Comparison of ENCODE assay signal across 9 cellular contexts in the genomic region with DNA sequence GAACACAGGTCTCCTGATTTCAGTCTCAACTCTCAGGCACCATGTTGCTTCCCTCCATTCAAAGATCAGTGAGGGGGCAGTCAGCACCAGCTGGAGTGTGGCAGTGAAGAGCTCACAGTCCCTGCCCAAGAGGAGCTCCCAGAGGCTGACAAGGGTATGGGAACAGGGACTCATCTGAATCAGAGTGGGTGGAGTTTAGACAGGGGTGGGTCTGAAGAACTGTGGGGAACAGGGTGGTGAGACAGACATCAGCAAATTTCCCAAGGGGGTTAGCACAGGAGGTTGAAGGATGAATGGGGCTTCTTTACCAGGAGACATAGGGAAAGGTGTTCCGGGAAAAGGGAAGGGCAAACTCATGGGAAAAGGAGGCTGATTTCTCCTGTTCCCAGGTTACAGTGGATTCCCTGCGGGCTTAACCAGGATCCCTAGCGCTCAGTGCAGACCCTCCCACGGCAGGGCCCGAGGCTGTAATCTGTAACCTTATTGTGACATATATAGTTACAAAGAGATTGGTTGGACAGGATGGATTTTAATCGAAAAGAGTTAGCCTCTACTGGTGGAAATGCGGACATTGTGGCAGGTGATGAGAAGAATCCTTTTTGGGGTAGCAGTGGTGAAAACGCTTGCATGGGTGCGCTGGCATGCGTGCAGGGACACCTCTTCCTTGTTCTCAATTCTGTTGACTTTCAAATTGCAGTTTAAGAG.
DNase-seq lines count a peak whose midpoint lies in the region; ATAC-seq and TF ChIP-seq lines count a peak whose summit lies in the region.
"Had no signal": no experiment of that assay in that cellular context is flagged by ENCODE, and none has a peak within 500 bp of the region (broad histone marks: within the 10 kb centered on the region; RNA-seq: fewer than 3 reads in every experiment).

No MANE protein-coding gene starts in this region.

- peaks cover 15% of the 10 kb centered on the region for H3K27me3 Mint-ChIP-seq in activated CD8-positive, alpha-beta memory T cell treated with anti-CD3 and anti-CD28 coated beads, Interleukin-2, amount 10 ng/mL, durations not matched to agents 7 days and 5 days
- peaks cover 47% of the 10 kb centered on the region for H3K27me3 Mint-ChIP-seq in activated T-cell treated with anti-CD3 and anti-CD28 coated beads, Interleukin-2, amount 50 U/mL, for 24 hours

- H3K4me3 ChIP-seq in fibroblast of mammary gland (ENCODE audit: control insufficient read depth, low read depth, low read length), result no peak overlapping the region
- H3K4me3 ChIP-seq: body of pancreas had no signal

- DNase-seq in activated CD8-positive, alpha-beta memory T cell treated with anti-CD3 and anti-CD28 coated beads, Interleukin-2, amount 50 U/mL, for 48 hours, result peak; percentile 45
- no peak for DNase-seq in activated CD8-positive, alpha-beta memory T cell treated with anti-CD3 and anti-CD28 coated beads, Interleukin-2, amount 10 ng/mL, durations not matched to agents 7 days and 5 days
- peak; percentile 48 for DNase-seq in RPMI7951 (ENCODE audit: low read depth)
- DNase-seq in fibroblast of mammary gland (ENCODE audit: low read depth), result peak; percentile 43
- peak; percentile 39 for DNase-seq in ureter (ENCODE audit: low spot score)
- DNase-seq in activated T-cell treated with anti-CD3 and anti-CD28 coated beads, Interleukin-2, amount 50 U/mL, for 24 hours, result no peak
- no peak for DNase-seq in SIG-M5 (lab: John Stamatoyannopoulos, UW)

- no peaks in the 10 kb centered on the region for H3K9me3 Mint-ChIP-seq in activated CD8-positive, alpha-beta memory T cell treated with anti-CD3 and anti-CD28 coated beads, Interleukin-2, amount 10 ng/mL, durations not matched to agents 7 days and 5 days (ENCODE audit: low read depth)
- no peaks in the 10 kb centered on the region for H3K9me3 Mint-ChIP-seq in activated T-cell treated with anti-CD3 and anti-CD28 coated beads, Interleukin-2, amount 50 U/mL, for 24 hours

- no peaks in the 10 kb centered on the region for H3K36me3 Mint-ChIP-seq in activated CD8-positive, alpha-beta memory T cell treated with anti-CD3 and anti-CD28 coated beads, Interleukin-2, amount 10 ng/mL, durations not matched to agents 7 days and 5 days
- H3K36me3 Mint-ChIP-seq in activated T-cell treated with anti-CD3 and anti-CD28 coated beads, Interleukin-2, amount 50 U/mL, for 24 hours (ENCODE audit: low read depth), result no peaks in the 10 kb centered on the region

- no peak for ATAC-seq in activated CD8-positive, alpha-beta memory T cell treated with anti-CD3 and anti-CD28 coated beads, Interleukin-2, amount 10 ng/mL, durations not matched to agents 7 days and 5 days
- ATAC-seq in GM19395 (IDR thresholded peaks at IDR 0.05; ENCODE audit: unreplicated experiment), result no peak

- peaks cover 3% of the 10 kb centered on the region for H3K4me1 Mint-ChIP-seq in activated CD8-positive, alpha-beta memory T cell treated with anti-CD3 and anti-CD28 coated beads, Interleukin-2, amount 10 ng/mL, durations not matched to agents 7 days and 5 days
- peaks cover 3% of the 10 kb centered on the region for H3K4me1 Mint-ChIP-seq in activated T-cell treated with anti-CD3 and anti-CD28 coated beads, Interleukin-2, amount 50 U/mL, for 24 hours (ENCODE audit: low read depth)

- TF ChIP-seq CTCF in fibroblast of mammary gland (conservative IDR thresholded peaks at IDR 0.05; ENCODE audit: control insufficient read depth, insufficient read depth, low read depth, low read length), result no peak

- H3K4me3 Mint-ChIP-seq in activated CD8-positive, alpha-beta memory T cell treated with anti-CD3 and anti-CD28 coated beads, Interleukin-2, amount 10 ng/mL, durations not matched to agents 7 days and 5 days, result no peak overlapping the region
- no peak overlapping the region for H3K4me3 Mint-ChIP-seq in activated T-cell treated with anti-CD3 and anti-CD28 coated beads, Interleukin-2, amount 50 U/mL, for 24 hours

- CTCF ChIA-PET in activated CD8-positive, alpha-beta memory T cell treated with anti-CD3 and anti-CD28 coated beads, Interleukin-2, amount 10 ng/mL, durations not matched to agents 7 days and 5 days (lab: Charles Lee), result interaction anchor here (1.7 to 6.0 kb wide), 3 partner anchors 11 to 19 kb away, joined by 4 to 33 read pairs (median 7); no protein-coding TSS in a partner anchor

- no peak overlapping the region for H3K27ac Mint-ChIP-seq in activated CD8-positive, alpha-beta memory T cell treated with anti-CD3 and anti-CD28 coated beads, Interleukin-2, amount 10 ng/mL, durations not matched to agents 7 days and 5 days
- no peak overlapping the region for H3K27ac Mint-ChIP-seq in activated T-cell treated with anti-CD3 and anti-CD28 coated beads, Interleukin-2, amount 50 U/mL, for 24 hours

Comparison
In these comparisons a context has a peak if more than half of its experiments do, and no peak if none do; other contexts are left out.
1. DNase-seq: peak in activated CD8-positive, alpha-beta memory T cell treated with anti-CD3 and anti-CD28 coated beads, Interleukin-2, amount 50 U/mL, for 48 hours (single experiment), RPMI7951 (single experiment), fibroblast of mammary gland (single experiment) and ureter (single experiment); none in activated CD8-positive, alpha-beta memory T cell treated with anti-CD3 and anti-CD28 coated beads, Interleukin-2, amount 10 ng/mL, durations not matched to agents 7 days and 5 days (single experiment), activated T-cell treated with anti-CD3 and anti-CD28 coated beads, Interleukin-2, amount 50 U/mL, for 24 hours (single experiment) and SIG-M5 (single experiment).